Comparison of ENCODE assay signal across 31 cellular contexts in the genomic region with DNA sequence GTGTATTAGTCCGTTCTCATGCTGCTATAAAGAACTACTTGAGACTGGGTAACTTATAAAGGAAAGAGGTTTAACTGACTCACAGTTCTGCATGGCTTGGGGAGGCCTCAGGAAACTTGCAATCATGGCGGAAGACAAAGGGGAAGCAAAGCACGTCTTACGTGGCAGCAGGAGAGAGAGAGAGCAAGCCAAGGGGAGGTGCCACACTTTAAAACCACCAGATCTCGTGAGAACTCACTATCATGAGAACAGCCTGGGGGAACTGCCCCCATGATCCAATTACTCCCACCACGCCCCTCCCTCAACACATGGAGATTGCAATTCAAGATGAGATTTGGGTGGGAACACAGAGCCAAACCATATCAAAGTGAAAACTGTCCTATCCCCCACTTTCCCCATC. TPM values are rescaled to one million over a fixed set of nuclear protein-coding genes. Genes with fewer than 3 reads are reported as not detected.
"Had no signal": no experiment of that assay in that cellular context is flagged by ENCODE, and none has a peak within 500 bp of the region (broad histone marks: within the 10 kb centered on the region; RNA-seq: fewer than 3 reads in every experiment).

No MANE protein-coding gene starts in this region.

- ATAC-seq: esophagus mucosa; foreskin keratinocyte; gastroesophageal sphincter; heart left ventricle; left lobe of liver; mucosa of descending colon; natural killer cell treated with Interleukin-12 subunit alpha and Interleukin-12 subunit beta and Interleukin-15 and Interleukin-18, amount 100 ng/mL, for 72 hours; sciatic nerve; stimulated activated effector memory CD8-positive, alpha-beta T cell treated with anti-CD3 and anti-CD28 coated beads, Interleukin-12 subunit alpha, Interleukin-12 subunit beta, amount 100 ng/mL, for 72 hours had no signal

- H3K36me3 ChIP-seq: gastroesophageal sphincter, heart left ventricle, neural progenitor cell, prostate gland, right atrium auricular region, thyroid gland had no signal

- H3K4me1 ChIP-seq: foreskin keratinocyte, neural progenitor cell had no signal

- H3K4me3 ChIP-seq: dorsolateral prefrontal cortex, gastroesophageal sphincter, heart left ventricle, hepatocyte, lung, mucosa of descending colon, neural progenitor cell, prostate gland, right atrium auricular region, smooth muscle cell, stomach, thyroid gland had no signal

- H3K27me3 ChIP-seq: dorsolateral prefrontal cortex, foreskin keratinocyte, gastroesophageal sphincter, heart left ventricle, hepatocyte, neural progenitor cell, right atrium auricular region, stomach, thyroid gland had no signal

- H3K27me3 Mint-ChIP-seq: memory B cell; naive B cell; natural killer cell treated with Interleukin-12 subunit alpha and Interleukin-12 subunit beta and Interleukin-15 and Interleukin-18, amount 100 ng/mL, for 72 hours had no signal

- H3K4me3 Mint-ChIP-seq: memory B cell; naive B cell; natural killer cell treated with Interleukin-12 subunit alpha and Interleukin-12 subunit beta and Interleukin-15 and Interleukin-18, amount 100 ng/mL, for 72 hours; neural progenitor cell; stimulated activated effector memory CD8-positive, alpha-beta T cell treated with anti-CD3 and anti-CD28 coated beads, Interleukin-12 subunit alpha, Interleukin-12 subunit beta, amount 100 ng/mL, for 72 hours had no signal

- H3K27ac Mint-ChIP-seq: memory B cell; neural progenitor cell; stimulated activated effector memory CD8-positive, alpha-beta T cell treated with anti-CD3 and anti-CD28 coated beads, Interleukin-12 subunit alpha, Interleukin-12 subunit beta, amount 100 ng/mL, for 72 hours had no signal

- DNase-seq: dorsolateral prefrontal cortex; effector CD4-positive, alpha-beta T cell; foreskin keratinocyte; heart left ventricle; kidney; mucosa of descending colon; naive B cell; stimulated activated CD4-positive, alpha-beta T cell treated with anti-CD3 and anti-CD28 coated beads, Interleukin-12 subunit alpha, Interleukin-12 subunit beta, amount 100 ng/mL, for 4 hours; stimulated activated CD4-positive, alpha-beta T cell treated with anti-CD3 and anti-CD28 coated beads, Interleukin-2, amount 100 ng/mL, for 24 hours; stimulated activated CD4-positive, alpha-beta T cell treated with anti-CD3 and anti-CD28 coated beads, Interleukin-4, amount 100 ng/mL, for 24 hours; stimulated activated naive CD4-positive, alpha-beta T cell treated with Interleukin-2 at 50 U/mL for 16 hours; stomach; thyroid gland; trophoblast cell had no signal

- H3K9me3 ChIP-seq: gastroesophageal sphincter, heart left ventricle, mucosa of descending colon, prostate gland, right atrium auricular region, stomach, thyroid gland had no signal

- H3K27ac ChIP-seq: dorsolateral prefrontal cortex, epithelial cell of prostate, foreskin keratinocyte, gastroesophageal sphincter, heart left ventricle, hepatocyte, neural progenitor cell, prostate gland, right atrium auricular region, stomach, thyroid gland had no signal

- H3K36me3 Mint-ChIP-seq: natural killer cell treated with Interleukin-12 subunit alpha and Interleukin-12 subunit beta and Interleukin-15 and Interleukin-18, amount 100 ng/mL, for 72 hours had no signal

- H3K9me3 Mint-ChIP-seq: memory B cell; natural killer cell treated with Interleukin-12 subunit alpha and Interleukin-12 subunit beta and Interleukin-15 and Interleukin-18, amount 100 ng/mL, for 72 hours; neural progenitor cell; stimulated activated effector memory CD8-positive, alpha-beta T cell treated with anti-CD3 and anti-CD28 coated beads, Interleukin-12 subunit alpha, Interleukin-12 subunit beta, amount 100 ng/mL, for 72 hours had no signal

RNA-seq across cellular contexts. Expression of a gene that starts 15.7 kb away (rescaled TPM):
- total RNA-seq: esophagus mucosa; foreskin keratinocyte; gastroesophageal sphincter; kidney; mucosa of descending colon; natural killer cell treated with Interleukin-12 subunit alpha and Interleukin-12 subunit beta and Interleukin-15 and Interleukin-18, amount 100 ng/mL, for 72 hours; smooth muscle cell; temporal lobe; thyroid gland; ureter had no signal
- polyA plus RNA-seq: fibroblast of lung, foreskin keratinocyte, hepatocyte, smooth muscle cell had no signal
